Comparison of ENCODE assay signal across 8 cellular contexts in genomic region chr14:87745507-87746118, GRCh38.
DNase-seq lines count a peak whose midpoint lies in the region; ATAC-seq, FAIRE-seq and TF ChIP-seq lines count a peak whose summit lies in the region.

No MANE protein-coding gene starts in this region.

- FAIRE-seq in HTR-8/SVneo (lab: Jason Lieb, UNC) = no peak

- H3K4me1 ChIP-seq in smooth muscle cell (ENCODE audit: low read depth) = no peaks in the 10 kb centered on the region

- peaks cover 7% of the 10 kb centered on the region for H3K27me3 ChIP-seq in smooth muscle cell (ENCODE audit: low read depth)

- TF ChIP-seq CTCF in smooth muscle cell (IDR thresholded peaks at IDR 0.05; ENCODE audit: borderline replicate concordance, insufficient read depth, poor library complexity, severe bottlenecking) = peak; percentile 74

- DNase-seq in COLO668 (lab: John Stamatoyannopoulos, UW; ENCODE audit: unreplicated experiment) = peak; percentile 21
- peak; percentile 16 for DNase-seq in NOMO-1 treated with DMSO at 0.1 percent for 48 hours (lab: John Stamatoyannopoulos, UW; ENCODE audit: unreplicated experiment)
- peak; percentile 8 to 36 for DNase-seq in erythroblast (lab: John Stamatoyannopoulos, UW)
- DNase-seq in smooth muscle cell (lab: John Stamatoyannopoulos, UW; ENCODE audit: unreplicated experiment) = no peak
- no peak for DNase-seq in HTR-8/SVneo (ENCODE audit: insufficient read length, low spot score)
- no peak for DNase-seq in activated effector memory CD4-positive, alpha-beta T cell treated with Interleukin-2 at 50 U/mL for 16 hours

- H3F3A ChIP-seq in smooth muscle cell (ENCODE audit: low read depth) = no peaks in the 10 kb centered on the region

- H3K4me2 ChIP-seq in smooth muscle cell = no peak overlapping the region

- no peaks in the 10 kb centered on the region for H3K36me3 ChIP-seq in smooth muscle cell (ENCODE audit: low read depth)

- H4K20me1 ChIP-seq in smooth muscle cell (ENCODE audit: low read depth) = no peaks in the 10 kb centered on the region

- no peak overlapping the region for H3K4me3 ChIP-seq in smooth muscle cell

- peak; percentile 81 for ATAC-seq in GM18508 (IDR thresholded peaks at IDR 0.05; ENCODE audit: insufficient read depth, unreplicated experiment)
- peak; percentile 79 for ATAC-seq in HG03060 (IDR thresholded peaks at IDR 0.05; ENCODE audit: low read depth, unreplicated experiment)

- no peaks in the 10 kb centered on the region for H3K9me3 ChIP-seq in smooth muscle cell (replicated peaks; ENCODE audit: low read depth)

- no peaks in the 10 kb centered on the region for H3K79me2 ChIP-seq in smooth muscle cell (ENCODE audit: low read depth)

- H2AFZ ChIP-seq in smooth muscle cell (ENCODE audit: low read depth) = no peak overlapping the region

- no peak overlapping the region for H3K9ac ChIP-seq in smooth muscle cell (ENCODE audit: low read depth)

- no peak for TF ChIP-seq POLR2A in erythroblast (IDR thresholded peaks at IDR 0.05; ENCODE audit: low read length)

- 16% methylated on average over 3 of the region's 3 CpGs for WGBS in smooth muscle cell (ENCODE audit: low lambda C conversion rate)

- no peak overlapping the region for H3K27ac ChIP-seq in smooth muscle cell (ENCODE audit: low read depth)

Comparison
In these comparisons a context has a peak if more than half of its experiments do, and no peak if none do; other contexts are left out.
1. DNase-seq: peak in COLO668 (single experiment), NOMO-1 treated with DMSO at 0.1 percent for 48 hours (single experiment) and erythroblast (2 of 2); none in smooth muscle cell (single experiment), HTR-8/SVneo (single experiment) and activated effector memory CD4-positive, alpha-beta T cell treated with Interleukin-2 at 50 U/mL for 16 hours (single experiment).